ENCODE assay signal across 15 cellular contexts in the genomic region with DNA sequence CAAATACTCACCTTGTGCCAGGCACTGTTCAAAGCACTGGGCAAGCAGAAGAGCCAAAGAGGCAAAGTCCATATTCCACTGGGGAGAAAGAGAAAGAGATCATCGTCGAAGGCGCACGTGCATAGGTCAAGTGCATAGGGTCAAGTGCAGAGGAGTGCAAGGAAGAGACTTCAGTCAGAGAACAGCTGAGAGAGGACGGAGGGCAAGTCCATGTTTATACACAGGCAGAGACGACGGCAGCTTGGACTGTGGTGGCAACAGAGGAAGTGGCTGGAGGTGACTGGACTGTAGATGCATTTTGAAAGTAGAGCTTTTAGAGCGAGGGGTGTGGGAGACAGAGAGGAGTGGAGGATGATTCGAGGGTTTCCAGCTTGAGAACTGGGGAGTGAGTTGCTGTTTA.
DNase-seq lines count a peak whose midpoint lies in the region; ATAC-seq and TF ChIP-seq lines count a peak whose summit lies in the region.
"Had no signal": no experiment of that assay in that cellular context is flagged by ENCODE, and none has a peak within 500 bp of the region (broad histone marks: within the 10 kb centered on the region; RNA-seq: fewer than 3 reads in every experiment).

No MANE protein-coding gene starts in this region.

- TF ChIP-seq CTCF in OCI-LY7 (conservative IDR thresholded peaks at IDR 0.05; ENCODE audit: low read length) (no peak), spleen (IDR thresholded peaks at IDR 0.05 in 8 of 11, conservative IDR thresholded peaks at IDR 0.05 in 3 of 11) (no peak)

- no peaks in the 10 kb centered on the region for H3K79me2 ChIP-seq in OCI-LY7 (ENCODE audit: insufficient read depth, low read depth, low read length)

- no peaks in the 10 kb centered on the region for H3K9me2 ChIP-seq in OCI-LY7 (ENCODE audit: insufficient read depth, low read length)

- peak overlapping the region; percentile 51 for H2AFZ ChIP-seq in OCI-LY7 (ENCODE audit: low read length)

- peaks cover 0 to 19% (median 0%) of the 10 kb centered on the region in 7 donors for H3K27me3 ChIP-seq in spleen (replicated peaks in 1 of 7)
- H3K27me3 ChIP-seq: colonic mucosa had no signal

- WGBS in spleen, 5 donors: 45 to 66% (median 52%) methylated on average over 9 of the region's 9 CpGs

- peaks cover 56% of the 10 kb centered on the region for H3K4me1 ChIP-seq in OCI-LY7 (ENCODE audit: insufficient read depth, low read length, poor library complexity, severe bottlenecking)
- H3K4me1 ChIP-seq in spleen: peaks cover 3 to 43% (median 20%) of the 10 kb centered on the region in 6 donors
- H3K4me1 ChIP-seq: colonic mucosa, HAP-1 had no signal

- ATAC-seq in left lobe of liver: peak; percentile 81
- ATAC-seq in GM21423 (IDR thresholded peaks at IDR 0.05; ENCODE audit: unreplicated experiment): no peak
- ATAC-seq: activated T-cell treated with anti-CD3 and anti-CD28 coated beads, Interleukin-2, amount 50 U/mL, for 4 hours; stimulated activated effector memory CD8-positive, alpha-beta T cell treated with anti-CD3 and anti-CD28 coated beads, Interleukin-12 subunit alpha, Interleukin-12 subunit beta, amount 100 ng/mL, for 72 hours had no signal

- H3K4me3 ChIP-seq in OCI-LY7 (ENCODE audit: low read depth, low read length, poor library complexity, severe bottlenecking) (no peak overlapping the region), spleen (no peak overlapping the region)
- H3K4me3 ChIP-seq: colonic mucosa, HAP-1 had no signal

- POLR2A ChIA-PET in OCI-LY7 (lab: Charles Lee): no interaction called here

- no peak for TF ChIP-seq POLR2A in spleen (IDR thresholded peaks at IDR 0.05)

- DNase-seq in NCI-H748 (lab: John Stamatoyannopoulos, UW; ENCODE audit: unreplicated experiment) (peak; percentile 7), NCI-H748 treated with DMSO at 0.1 percent for 48 hours (lab: John Stamatoyannopoulos, UW) (no peak), OCI-LY7 (ENCODE audit: low spot score) (no peak), left lobe of liver (ENCODE audit: low spot score) (no peak), spleen (peak; percentile 66)
- DNase-seq in stimulated activated CD4-positive, alpha-beta T cell treated with anti-CD3 and anti-CD28 coated beads, Interleukin-12 subunit alpha, Interleukin-12 subunit beta, amount 100 ng/mL, for 4 hours: no peak
- DNase-seq in effector CD8-positive, alpha-beta T cell (lab: John Stamatoyannopoulos, UW): no peak
- DNase-seq: activated CD4-positive, alpha-beta T cell treated with anti-CD3 and anti-CD28 coated beads, Interleukin-2, amount 50 U/mL, for 48 hours; activated T-cell treated with anti-CD3 and anti-CD28 coated beads, Interleukin-2, amount 50 U/mL, for 4 hours; colonic mucosa; NCI-H2171; SIG-M5 had no signal

- CTCF ChIA-PET in OCI-LY7 (lab: Charles Lee; ENCODE audit: unreplicated experiment): no interaction called here

- H3K4me2 ChIP-seq in OCI-LY7 (ENCODE audit: low read length): peak overlapping the region; percentile 16; the same call in 1 of the 2 replicates

- H4K20me1 ChIP-seq in OCI-LY7 (ENCODE audit: insufficient read depth, low read length): no peaks in the 10 kb centered on the region

- no peaks in the 10 kb centered on the region for H3K9me3 ChIP-seq in OCI-LY7 (ENCODE audit: low read length)
- H3K9me3 ChIP-seq in spleen: no peaks in the 10 kb centered on the region
- H3K9me3 ChIP-seq: colonic mucosa, HAP-1 had no signal

- intact Hi-C loops in OCI-LY7 (cut with micrococcal nuclease; ENCODE audit: unreplicated experiment) (no loop called here), spleen (cut with DNase I; ENCODE audit: low total_unique reads) (no loop called here)

- H3K36me3 ChIP-seq in OCI-LY7 (ENCODE audit: insufficient read depth, low read length): no peaks in the 10 kb centered on the region
- H3K36me3 ChIP-seq in spleen: no peaks in the 10 kb centered on the region
- H3K36me3 ChIP-seq: colonic mucosa, HAP-1 had no signal

- H3K27ac ChIP-seq in OCI-LY7 (ENCODE audit: low read depth, low read length, poor library complexity, severe bottlenecking) (no peak overlapping the region), spleen (peak overlapping the region in 3 of 8 donors; percentile 6 to 31 (median 15))
- H3K27ac ChIP-seq: colonic mucosa had no signal

- BruUV-seq in OCI-LY7 (replicated peaks; lab: Mats Ljungman, UMichigan): no TSS peak

Comparison
In these comparisons a context has a peak if more than half of its experiments do, and no peak if none do; other contexts are left out.
1. DNase-seq: peak in NCI-H748 (single experiment) and spleen (single experiment); none in NCI-H748 treated with DMSO at 0.1 percent for 48 hours (single experiment), OCI-LY7 (single experiment), left lobe of liver (single experiment), stimulated activated CD4-positive, alpha-beta T cell treated with anti-CD3 and anti-CD28 coated beads, Interleukin-12 subunit alpha, Interleukin-12 subunit beta, amount 100 ng/mL, for 4 hours (single experiment) and effector CD8-positive, alpha-beta T cell (single experiment).